ENCODE assay signal across 24 cellular contexts in genomic region chr2:65156041-65156440, GRCh38.
"Had no signal": no experiment of that assay in that cellular context is flagged by ENCODE, and none has a peak within 500 bp of the region (broad histone marks: within the 10 kb centered on the region; RNA-seq: fewer than 3 reads in every experiment).

No MANE protein-coding gene starts in this region.

- H3K27ac Mint-ChIP-seq: dendritic cell treated with granulocyte-macrophage colony-stimulating factor and Interleukin-4, amounts not matched to agents 40 ng/mL and 50 ng/mL, for 4 days; effector memory CD8-positive, alpha-beta T cell; endodermal cell; memory B cell; naive thymus-derived CD4-positive, alpha-beta T cell had no signal

- H3K4me3 ChIP-seq: coronary artery, esophagus squamous epithelium, gastrocnemius medialis, heart right ventricle, left lung, lower lobe of right lung had no signal

- H3K4me3 Mint-ChIP-seq: dendritic cell treated with granulocyte-macrophage colony-stimulating factor and Interleukin-4, amounts not matched to agents 40 ng/mL and 50 ng/mL, for 4 days; effector memory CD8-positive, alpha-beta T cell; endodermal cell; memory B cell; naive thymus-derived CD4-positive, alpha-beta T cell had no signal

- H3K27me3 ChIP-seq: esophagus squamous epithelium, gastrocnemius medialis, heart right ventricle, left lung had no signal

- H3K9me3 Mint-ChIP-seq: dendritic cell treated with granulocyte-macrophage colony-stimulating factor and Interleukin-4, amounts not matched to agents 40 ng/mL and 50 ng/mL, for 4 days; effector memory CD8-positive, alpha-beta T cell; memory B cell; naive thymus-derived CD4-positive, alpha-beta T cell had no signal

- H3K27me3 Mint-ChIP-seq: dendritic cell treated with granulocyte-macrophage colony-stimulating factor and Interleukin-4, amounts not matched to agents 40 ng/mL and 50 ng/mL, for 4 days; memory B cell had no signal

- H3K4me1 Mint-ChIP-seq: endodermal cell had no signal

- H3K9me3 ChIP-seq: esophagus squamous epithelium, gastrocnemius medialis, heart right ventricle, left lung, lower lobe of right lung had no signal

- H3K4me1 ChIP-seq: esophagus squamous epithelium, gastrocnemius medialis, lower lobe of right lung had no signal

- ATAC-seq: effector memory CD8-positive, alpha-beta T cell; esophagus mucosa; gastrocnemius medialis; heart right ventricle; left cardiac atrium; left lung; left ventricle myocardium superior; lower lobe of right lung; naive thymus-derived CD4-positive, alpha-beta T cell had no signal

- H3K36me3 Mint-ChIP-seq: memory B cell; naive thymus-derived CD4-positive, alpha-beta T cell had no signal

- H3K27ac ChIP-seq: coronary artery, epithelial cell of prostate, esophagus squamous epithelium, gastrocnemius medialis, heart right ventricle, left lung, lower lobe of right lung had no signal

- H3K36me3 ChIP-seq: esophagus squamous epithelium, gastrocnemius medialis, heart right ventricle, left lung, lower lobe of right lung had no signal

- DNase-seq: effector CD8-positive, alpha-beta T cell; effector memory CD8-positive, alpha-beta T cell; endodermal cell; erythroblast; esophagus squamous epithelium; foreskin fibroblast; foreskin melanocyte; gastrocnemius medialis; glutamatergic neuron; head of caudate nucleus; heart right ventricle; hippocampal formation; left cardiac atrium; left lung; left ventricle myocardium superior; lower lobe of right lung; mesendoderm; midbrain; naive thymus-derived CD4-positive, alpha-beta T cell had no signal
